Comparison of ENCODE assay signal across 9 cellular contexts in genomic region chr12:10395390-10395998, GRCh38. TPM values are rescaled to one million over a fixed set of nuclear protein-coding genes. Genes with fewer than 3 reads are reported as not detected.
DNase-seq lines count a peak whose midpoint lies in the region; ATAC-seq and TF ChIP-seq lines count a peak whose summit lies in the region.
"Had no signal": no experiment of that assay in that cellular context is flagged by ENCODE, and none has a peak within 500 bp of the region (broad histone marks: within the 10 kb centered on the region; RNA-seq: fewer than 3 reads in every experiment).

No MANE protein-coding gene starts in this region.

- H3K9me3 Mint-ChIP-seq in HFFc6 = no peaks in the 10 kb centered on the region

- H3K36me3 ChIP-seq in body of pancreas (replicated peaks in 1 of 2; ENCODE audit: insufficient read depth in 1 of 2, low read depth in 2 of 2) = no peaks in the 10 kb centered on the region
- no peaks in the 10 kb centered on the region for H3K36me3 ChIP-seq in thyroid gland

- H3K4me3 ChIP-seq in NB4 (ENCODE audit: low read depth, low read length) (peak overlapping the region; percentile 69), body of pancreas (no peak overlapping the region), thyroid gland (replicated peaks in 1 of 3) (no peak overlapping the region)

- intact Hi-C loops in body of pancreas (cut with DNase I) = no loop called here
- intact Hi-C loops in thyroid gland (cut with DNase I) = no loop called here

- peaks cover 26% of the 10 kb centered on the region for H3K4me1 Mint-ChIP-seq in HFFc6 (ENCODE audit: low read depth)

- H3K4me1 ChIP-seq in body of pancreas (no peaks in the 10 kb centered on the region), thyroid gland (no peaks in the 10 kb centered on the region)

- H3K27me3 ChIP-seq in body of pancreas = no peaks in the 10 kb centered on the region
- no peaks in the 10 kb centered on the region for H3K27me3 ChIP-seq in thyroid gland

- ATAC-seq in GM18498 (IDR thresholded peaks at IDR 0.05; ENCODE audit: unreplicated experiment) = peak; percentile 69
- peak; percentile 87 for ATAC-seq in body of pancreas

- TF ChIP-seq CTCF in HFFc6 (IDR thresholded peaks at IDR 0.05) (no peak), NB4 (IDR thresholded peaks at IDR 0.05; ENCODE audit: low read depth, low read length) (no peak), body of pancreas (IDR thresholded peaks at IDR 0.05) (no peak), thyroid gland (IDR thresholded peaks at IDR 0.05) (no peak)

- WGBS in body of pancreas, 2 donors = 20 to 26% methylated on average over 6 of the region's 6 CpGs
- 35 to 36% methylated on average over 6 of the region's 6 CpGs for WGBS in thyroid gland, 2 donors

- TF ChIP-seq POLR2A in NB4 (IDR thresholded peaks at IDR 0.05; ENCODE audit: extremely low read depth, insufficient read length) (no peak), body of pancreas (IDR thresholded peaks at IDR 0.05) (no peak), thyroid gland (IDR thresholded peaks at IDR 0.05) (no peak)

- peak overlapping the region; percentile 73 for H3K4me3 Mint-ChIP-seq in HFFc6

- peak; percentile 94 for DNase-seq in HFFc6
- peak; percentile 90 for DNase-seq in NB4 (ENCODE audit: low read depth)
- DNase-seq in body of pancreas = peak in 3 of 4 donors; percentile 14 to 46 (median 28)
- DNase-seq in lung microvascular endothelial cell (ENCODE audit: low read depth in 2 of 2) = peak; percentile 27 to 80
- DNase-seq in NCI-H446 treated with DMSO at 0.1 percent for 48 hours (lab: John Stamatoyannopoulos, UW) = no peak
- DNase-seq in RKO (ENCODE audit: low spot score) = no peak
- DNase-seq in thyroid gland = no peak

- H3K27ac ChIP-seq in body of pancreas (peak overlapping the region in 2 of 4 donors; percentile 32 to 66), thyroid gland (no peak overlapping the region)

- H3K36me3 Mint-ChIP-seq in HFFc6 (ENCODE audit: low read depth) = no peaks in the 10 kb centered on the region

- no peaks in the 10 kb centered on the region for H3K9me3 ChIP-seq in body of pancreas
- no peaks in the 10 kb centered on the region for H3K9me3 ChIP-seq in thyroid gland

- peak overlapping the region; percentile 95 for H3K27ac Mint-ChIP-seq in HFFc6

- H3K27me3 Mint-ChIP-seq in HFFc6 (ENCODE audit: insufficient read depth) = no peaks in the 10 kb centered on the region; the same call in 1 of the 2 replicates

RNA-seq across cellular contexts. Expression of gene KLRK1, which starts 5.7 kb away (rescaled TPM):
- not detected for total RNA-seq in HFFc6 (2021; fragmentation: NEBNext Ultra II Directional; extraction: Animal tissue kit (Norgen Biotek cat#: 25700))
- total RNA-seq in body of pancreas (1 to 10 TPM in 1 of 2 donors, not detected in 1; 1.3 TPM), lung microvascular endothelial cell (not detected in 2 replicates), thyroid gland (1 to 10 TPM; 1.1 to 6.4 (median 3.8) TPM)

RNA-seq across cellular contexts. Expression of gene KLRC4, which starts 14.1 kb away (rescaled TPM):
- not detected for total RNA-seq in HFFc6 (2021; fragmentation: NEBNext Ultra II Directional; extraction: Animal tissue kit (Norgen Biotek cat#: 25700))
- not detected for total RNA-seq in body of pancreas
- total RNA-seq in lung microvascular endothelial cell = not detected in 2 replicates
- 1 to 10 TPM in 1 of 4 donors, not detected in 3; 2.4 TPM for total RNA-seq in thyroid gland

RNA-seq across cellular contexts. Expression of gene KLRC3, which starts 24.9 kb away (rescaled TPM):
- total RNA-seq in HFFc6 (2021; fragmentation: NEBNext Ultra II Directional; extraction: Animal tissue kit (Norgen Biotek cat#: 25700)) = not detected
- total RNA-seq in body of pancreas = not detected
- total RNA-seq in lung microvascular endothelial cell = not detected in 2 replicates
- not detected for total RNA-seq in thyroid gland

RNA-seq across cellular contexts. Expression of gene KLRC2, which starts 40.3 kb away (rescaled TPM):
- not detected for total RNA-seq in HFFc6 (2021; fragmentation: NEBNext Ultra II Directional; extraction: Animal tissue kit (Norgen Biotek cat#: 25700))
- total RNA-seq in body of pancreas = under 1 TPM; 0.52 to 0.66 TPM
- not detected in 2 replicates for total RNA-seq in lung microvascular endothelial cell
- total RNA-seq in thyroid gland = under 1 TPM in 3 of 4 donors, not detected in 1; 0.33 to 0.98 (median 0.54) TPM

RNA-seq across cellular contexts. Expression of gene KLRC1, which starts 57.7 kb away (rescaled TPM):
- not detected for total RNA-seq in HFFc6 (2021; fragmentation: NEBNext Ultra II Directional; extraction: Animal tissue kit (Norgen Biotek cat#: 25700))
- total RNA-seq in body of pancreas (under 1 TPM in 1 of 2 donors, not detected in 1; 0.52 TPM), lung microvascular endothelial cell (not detected in 2 replicates), thyroid gland (1 to 10 TPM in 3 of 4 donors, under 1 TPM in 1; 0.67 to 3.0 (median 1.7) TPM)
- total RNA-seq: temporal lobe had no signal

Comparison
In these comparisons a context has a peak if more than half of its experiments do, and no peak if none do; other contexts are left out.
1. DNase-seq: peak in HFFc6 (single experiment), NB4 (single experiment), body of pancreas (3 of 4) and lung microvascular endothelial cell (2 of 2); none in NCI-H446 treated with DMSO at 0.1 percent for 48 hours (single experiment), RKO (single experiment) and thyroid gland (0 of 2).